In genomic region chr2:112630268-112630667, GRCh38 we compare ENCODE assay signal across 1 cellular context.
TF ChIP-seq lines count a peak whose summit lies in the region.

No MANE protein-coding gene starts in this region.

TF ChIP-seq in HepG2, 621 proteins besides CTCF, POLR2A, EP300 and RAD21:
- TF ChIP-seq GRHL1 (CRISPR knock-in tag; conservative IDR thresholded peaks at IDR 0.05): no peak
- TF ChIP-seq ZNF101 (CRISPR knock-in tag; IDR thresholded peaks at IDR 0.05; ENCODE audit: borderline replicate concordance, low read depth): no peak
- TF ChIP-seq TCF7 (IDR thresholded peaks at IDR 0.05; ENCODE audit: low read depth): no peak
- TF ChIP-seq GATAD2A (CRISPR knock-in tag; IDR thresholded peaks at IDR 0.05): no peak
- no peak for TF ChIP-seq ZSCAN30 (CRISPR knock-in tag; IDR thresholded peaks at IDR 0.05)
- TF ChIP-seq, protein P1, sequence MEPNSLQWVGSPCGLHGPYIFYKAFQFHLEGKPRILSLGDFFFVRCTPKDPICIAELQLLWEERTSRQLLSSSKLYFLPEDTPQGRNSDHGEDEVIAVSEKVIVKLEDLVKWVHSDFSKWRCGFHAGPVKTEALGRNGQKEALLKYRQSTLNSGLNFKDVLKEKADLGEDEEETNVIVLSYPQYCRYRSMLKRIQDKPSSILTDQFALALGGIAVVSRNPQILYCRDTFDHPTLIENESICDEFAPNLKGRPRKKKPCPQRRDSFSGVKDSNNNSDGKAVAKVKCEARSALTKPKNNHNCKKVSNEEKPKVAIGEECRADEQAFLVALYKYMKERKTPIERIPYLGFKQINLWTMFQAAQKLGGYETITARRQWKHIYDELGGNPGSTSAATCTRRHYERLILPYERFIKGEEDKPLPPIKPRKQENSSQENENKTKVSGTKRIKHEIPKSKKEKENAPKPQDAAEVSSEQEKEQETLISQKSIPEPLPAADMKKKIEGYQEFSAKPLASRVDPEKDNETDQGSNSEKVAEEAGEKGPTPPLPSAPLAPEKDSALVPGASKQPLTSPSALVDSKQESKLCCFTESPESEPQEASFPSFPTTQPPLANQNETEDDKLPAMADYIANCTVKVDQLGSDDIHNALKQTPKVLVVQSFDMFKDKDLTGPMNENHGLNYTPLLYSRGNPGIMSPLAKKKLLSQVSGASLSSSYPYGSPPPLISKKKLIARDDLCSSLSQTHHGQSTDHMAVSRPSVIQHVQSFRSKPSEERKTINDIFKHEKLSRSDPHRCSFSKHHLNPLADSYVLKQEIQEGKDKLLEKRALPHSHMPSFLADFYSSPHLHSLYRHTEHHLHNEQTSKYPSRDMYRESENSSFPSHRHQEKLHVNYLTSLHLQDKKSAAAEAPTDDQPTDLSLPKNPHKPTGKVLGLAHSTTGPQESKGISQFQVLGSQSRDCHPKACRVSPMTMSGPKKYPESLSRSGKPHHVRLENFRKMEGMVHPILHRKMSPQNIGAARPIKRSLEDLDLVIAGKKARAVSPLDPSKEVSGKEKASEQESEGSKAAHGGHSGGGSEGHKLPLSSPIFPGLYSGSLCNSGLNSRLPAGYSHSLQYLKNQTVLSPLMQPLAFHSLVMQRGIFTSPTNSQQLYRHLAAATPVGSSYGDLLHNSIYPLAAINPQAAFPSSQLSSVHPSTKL (CRISPR knock-in tag; IDR thresholded peaks at IDR 0.05): no peak
- TF ChIP-seq ZMAT3 (CRISPR knock-in tag; conservative IDR thresholded peaks at IDR 0.05): 0 out of 2 replicates have a peak, but pooled peaks have one; percentile 11
- TF ChIP-seq, protein P2, sequence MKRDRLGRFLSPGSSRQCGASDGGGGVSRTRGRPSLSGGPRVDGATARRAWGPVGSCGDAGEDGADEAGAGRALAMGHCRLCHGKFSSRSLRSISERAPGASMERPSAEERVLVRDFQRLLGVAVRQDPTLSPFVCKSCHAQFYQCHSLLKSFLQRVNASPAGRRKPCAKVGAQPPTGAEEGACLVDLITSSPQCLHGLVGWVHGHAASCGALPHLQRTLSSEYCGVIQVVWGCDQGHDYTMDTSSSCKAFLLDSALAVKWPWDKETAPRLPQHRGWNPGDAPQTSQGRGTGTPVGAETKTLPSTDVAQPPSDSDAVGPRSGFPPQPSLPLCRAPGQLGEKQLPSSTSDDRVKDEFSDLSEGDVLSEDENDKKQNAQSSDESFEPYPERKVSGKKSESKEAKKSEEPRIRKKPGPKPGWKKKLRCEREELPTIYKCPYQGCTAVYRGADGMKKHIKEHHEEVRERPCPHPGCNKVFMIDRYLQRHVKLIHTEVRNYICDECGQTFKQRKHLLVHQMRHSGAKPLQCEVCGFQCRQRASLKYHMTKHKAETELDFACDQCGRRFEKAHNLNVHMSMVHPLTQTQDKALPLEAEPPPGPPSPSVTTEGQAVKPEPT (CRISPR knock-in tag; IDR thresholded peaks at IDR 0.05; ENCODE audit: low read depth): no peak
